In genomic region chr2:231198291-231199173, GRCh38 we compare ENCODE assay signal across 8 cellular contexts. TPM values are rescaled to one million over a fixed set of nuclear protein-coding genes. Genes with fewer than 3 reads are reported as not detected.
DNase-seq lines count a peak whose midpoint lies in the region; ATAC-seq and TF ChIP-seq lines count a peak whose summit lies in the region.

A gene with protein sequence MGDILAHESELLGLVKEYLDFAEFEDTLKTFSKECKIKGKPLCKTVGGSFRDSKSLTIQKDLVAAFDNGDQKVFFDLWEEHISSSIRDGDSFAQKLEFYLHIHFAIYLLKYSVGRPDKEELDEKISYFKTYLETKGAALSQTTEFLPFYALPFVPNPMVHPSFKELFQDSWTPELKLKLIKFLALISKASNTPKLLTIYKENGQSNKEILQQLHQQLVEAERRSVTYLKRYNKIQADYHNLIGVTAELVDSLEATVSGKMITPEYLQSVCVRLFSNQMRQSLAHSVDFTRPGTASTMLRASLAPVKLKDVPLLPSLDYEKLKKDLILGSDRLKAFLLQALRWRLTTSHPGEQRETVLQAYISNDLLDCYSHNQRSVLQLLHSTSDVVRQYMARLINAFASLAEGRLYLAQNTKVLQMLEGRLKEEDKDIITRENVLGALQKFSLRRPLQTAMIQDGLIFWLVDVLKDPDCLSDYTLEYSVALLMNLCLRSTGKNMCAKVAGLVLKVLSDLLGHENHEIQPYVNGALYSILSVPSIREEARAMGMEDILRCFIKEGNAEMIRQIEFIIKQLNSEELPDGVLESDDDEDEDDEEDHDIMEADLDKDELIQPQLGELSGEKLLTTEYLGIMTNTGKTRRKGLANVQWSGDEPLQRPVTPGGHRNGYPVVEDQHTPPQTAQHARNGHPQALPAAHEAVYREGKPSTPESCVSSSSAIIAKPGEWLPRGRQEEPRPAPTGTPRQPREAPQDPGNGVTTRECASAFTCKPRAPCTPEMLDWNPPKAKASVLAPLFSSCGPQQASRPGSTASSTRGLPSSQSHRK (plus strand): TSS chr2:231198631. CDS start chr2:231206239, 7,608 bp downstream.

- peak within 1 kb of the TSS; percentile 59 for H3K4me3 ChIP-seq in kidney epithelial cell (ENCODE audit: low read depth, low read length)

- ATAC-seq in GM18873 (IDR thresholded peaks at IDR 0.05; ENCODE audit: low FRiP score, unreplicated experiment) (peak; percentile 76), HG03103 (IDR thresholded peaks at IDR 0.05; ENCODE audit: low read depth, unreplicated experiment) (peak; percentile 95)

- DNase-seq in AG08396 (ENCODE audit: low spot score): peak; percentile 95
- peak; percentile 82 for DNase-seq in NCI-H2227 treated with DMSO at 0.1 percent for 48 hours (lab: John Stamatoyannopoulos, UW)
- DNase-seq in activated CD4-positive, alpha-beta T cell treated with anti-CD3 and anti-CD28 coated beads for 1 hour: peak; percentile 51
- peak; percentile 96 for DNase-seq in cerebellum (ENCODE audit: low spot score)
- DNase-seq in kidney epithelial cell (ENCODE audit: low read depth): no peak
- peak; percentile 86 for DNase-seq in stimulated activated CD4-positive, alpha-beta T cell treated with anti-CD3 and anti-CD28 coated beads, Interleukin-15, amount 100 ng/mL, for 24 hours

- H3K27me3 ChIP-seq in kidney epithelial cell (ENCODE audit: control insufficient read depth, insufficient read depth, low read length): no peaks in the 10 kb centered on the region

- no peak for TF ChIP-seq CTCF in kidney epithelial cell (IDR thresholded peaks at IDR 0.05; ENCODE audit: insufficient read depth, low read length, poor library complexity, severe bottlenecking)

- no peaks in the 10 kb centered on the region for H3K36me3 ChIP-seq in kidney epithelial cell (ENCODE audit: control insufficient read depth, insufficient read depth, low read length)

RNA-seq across cellular contexts. Expression of the gene that starts here (rescaled TPM):
- total RNA-seq in cerebellum (27.7 TPM), kidney epithelial cell (20.0 and 27.5 TPM in 2 replicates)
